ENCODE assay signal across 1 cellular context in the genomic region with DNA sequence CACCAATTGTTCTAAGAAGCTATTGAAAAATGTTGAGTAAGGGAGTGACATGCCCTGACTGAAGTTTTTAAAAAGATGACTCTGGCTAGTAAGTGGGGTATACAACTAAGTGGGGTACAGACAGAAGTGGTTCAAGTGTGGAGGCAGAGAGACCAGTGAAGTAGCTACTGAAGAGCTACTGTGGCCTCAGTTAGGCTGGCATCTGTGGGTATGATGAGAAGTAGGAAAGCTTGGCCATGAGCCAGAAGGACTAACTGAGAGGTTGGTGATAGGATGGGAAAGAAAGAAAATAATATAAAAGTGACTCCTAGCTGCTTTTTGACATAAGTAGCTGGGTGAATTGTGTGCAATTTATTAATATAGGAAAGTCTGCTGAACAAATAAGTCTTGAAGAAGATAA.
TF ChIP-seq lines count a peak whose summit lies in the region.

No MANE protein-coding gene starts in this region.

TF ChIP-seq in SK-N-SH treated with all-trans-retinoic acid at 6 μM for 48 hours, 23 proteins besides CTCF, POLR2A, EP300 and RAD21 (continued from another document):
- TF ChIP-seq TCF4 (CRISPR knock-in tag; IDR thresholded peaks at IDR 0.05; ENCODE audit: borderline replicate concordance) (no peak), RARB (CRISPR knock-in tag; IDR thresholded peaks at IDR 0.05) (no peak), ZNF70 (CRISPR knock-in tag; IDR thresholded peaks at IDR 0.05) (no peak)
